Comparison of ENCODE assay signal across 10 cellular contexts in genomic region chr10:133107442-133107841, GRCh38. TPM values are rescaled to one million over a fixed set of nuclear protein-coding genes. Genes with fewer than 3 reads are reported as not detected.
"Had no signal": no experiment of that assay in that cellular context is flagged by ENCODE, and none has a peak within 500 bp of the region (broad histone marks: within the 10 kb centered on the region; RNA-seq: fewer than 3 reads in every experiment).

No MANE protein-coding gene starts in this region.

- H3K4me3 ChIP-seq: GM23338, HAP-1 had no signal

- H3K4me1 ChIP-seq: HAP-1 had no signal

- DNase-seq: H7, KBM-7 had no signal

- ATAC-seq: GM23338, HCT116 had no signal

- H3K36me3 ChIP-seq: HAP-1 had no signal

- H2AFZ ChIP-seq: GM23338 had no signal

- H3K27ac ChIP-seq: KMS-11 had no signal

- FAIRE-seq: HTR-8/SVneo had no signal

- H3K9ac ChIP-seq: KMS-11 had no signal

- H3K4me2 ChIP-seq: GM23338, KMS-11 had no signal

RNA-seq across cellular contexts. Expression of gene ADGRA1, which starts 19.7 kb away (rescaled TPM):
- total RNA-seq: H4, HT-29 had no signal
- polyA plus RNA-seq: IgD-negative memory B cell had no signal
